Comparison of ENCODE assay signal across 12 cellular contexts in genomic region chr11:85725510-85726258, GRCh38. TPM values are rescaled to one million over a fixed set of nuclear protein-coding genes. Genes with fewer than 3 reads are reported as not detected.
DNase-seq lines count a peak whose midpoint lies in the region; ATAC-seq and TF ChIP-seq lines count a peak whose summit lies in the region.
"Had no signal": no experiment of that assay in that cellular context is flagged by ENCODE, and none has a peak within 500 bp of the region (broad histone marks: within the 10 kb centered on the region; RNA-seq: fewer than 3 reads in every experiment).

No MANE protein-coding gene starts in this region.

- H3K27ac Mint-ChIP-seq in endodermal cell = no peak overlapping the region

- H3K27ac ChIP-seq in endodermal cell (ENCODE audit: low read depth, low read length) (no peak overlapping the region), mesendoderm (ENCODE audit: low read depth, low read length) (no peak overlapping the region)
- H3K27ac ChIP-seq: upper lobe of left lung, VCaP had no signal

- in situ Hi-C loops in Caki2 (cut with HindIII; ENCODE audit: low pct_unique_long_range_greater_than_20kb, low sequenced_read_pairs) (no loop called here), GM13976 (cut with MboI; ENCODE audit: low sequenced_read_pairs, unreplicated experiment) (no loop called here)

- H4K5ac ChIP-seq in mesendoderm (ENCODE audit: low read length) = no peak overlapping the region

- H3K4me1 Mint-ChIP-seq in endodermal cell = peaks cover 6% of the 10 kb centered on the region

- H2BK5ac ChIP-seq in mesendoderm (ENCODE audit: low read length) = no peak overlapping the region

- H3K4ac ChIP-seq in mesendoderm (ENCODE audit: low read depth, low read length) = peak overlapping the region; percentile 79

- H3K4me1 ChIP-seq in endodermal cell (ENCODE audit: control insufficient read depth, insufficient read depth, low read length) (no peaks in the 10 kb centered on the region), mesendoderm (ENCODE audit: control insufficient read depth, low read depth, low read length) (no peaks in the 10 kb centered on the region)

- H3K4me2 ChIP-seq in mesendoderm (ENCODE audit: low read length) = no peak overlapping the region

- no peaks in the 10 kb centered on the region for H3K9me3 Mint-ChIP-seq in endodermal cell

- no peaks in the 10 kb centered on the region for H3K79me1 ChIP-seq in mesendoderm (ENCODE audit: low read length)

- no peak overlapping the region for H3K4me3 Mint-ChIP-seq in endodermal cell
- H3K4me3 Mint-ChIP-seq: nephron had no signal

- H3K36me3 ChIP-seq in endodermal cell (ENCODE audit: control insufficient read depth, insufficient read depth, low read length) = no peaks in the 10 kb centered on the region
- H3K36me3 ChIP-seq in mesendoderm (ENCODE audit: control insufficient read depth, insufficient read depth, low read length) = no peaks in the 10 kb centered on the region
- H3K36me3 ChIP-seq: upper lobe of left lung had no signal

- no peak overlapping the region for H3K56ac ChIP-seq in mesendoderm (ENCODE audit: low read length)

- no peak overlapping the region for H3K23ac ChIP-seq in mesendoderm (ENCODE audit: low read length)

- no peak overlapping the region for H4K8ac ChIP-seq in mesendoderm (ENCODE audit: low read depth, low read length)

- peak overlapping the region; percentile 74 for H2BK15ac ChIP-seq in mesendoderm (replicated peaks; ENCODE audit: low read depth)

- no peaks in the 10 kb centered on the region for H3K79me2 ChIP-seq in mesendoderm (ENCODE audit: control insufficient read depth, insufficient read depth, low read length)

- no peak for TF ChIP-seq CTCF in LNCaP clone FGC (IDR thresholded peaks at IDR 0.05; ENCODE audit: control insufficient read depth, extremely low read depth, insufficient read depth)
- TF ChIP-seq CTCF in endodermal cell (conservative IDR thresholded peaks at IDR 0.05) = peak; percentile 45
- no peak for TF ChIP-seq CTCF in GM13976 (IDR thresholded peaks at IDR 0.05; ENCODE audit: borderline replicate concordance, control extremely low read depth, extremely low read depth, insufficient read depth, missing control alignments)

- H3K4me3 ChIP-seq in LNCaP clone FGC (ENCODE audit: low read depth, low read length) (no peak overlapping the region), endodermal cell (ENCODE audit: low read length) (no peak overlapping the region), mesendoderm (ENCODE audit: low read length) (no peak overlapping the region)
- H3K4me3 ChIP-seq: upper lobe of left lung had no signal

- DNase-seq in Caki2 (ENCODE audit: low read depth) (peak; percentile 24), LNCaP clone FGC (ENCODE audit: low read depth) (peak; percentile 10), endodermal cell (no peak), mesendoderm (peak; percentile 84), GM13976 (ENCODE audit: low spot score) (no peak)
- no peak for DNase-seq in stimulated activated CD4-positive, alpha-beta T cell treated with anti-CD3 and anti-CD28 coated beads, Interleukin-12 subunit alpha, Interleukin-12 subunit beta, amount 100 ng/mL, for 4 hours
- DNase-seq: activated gamma-delta T cell, upper lobe of left lung had no signal

- no peak overlapping the region for H2AK5ac ChIP-seq in mesendoderm (ENCODE audit: low read length)

- H3K18ac ChIP-seq in mesendoderm (ENCODE audit: low read length) = peak overlapping the region; percentile 92

- H3K9me3 ChIP-seq in endodermal cell (ENCODE audit: control insufficient read depth, low read length) = no peaks in the 10 kb centered on the region
- H3K9me3 ChIP-seq: upper lobe of left lung had no signal

- H3K27me3 ChIP-seq in endodermal cell (ENCODE audit: control insufficient read depth, insufficient read depth, low read length, poor library complexity, severe bottlenecking) = no peaks in the 10 kb centered on the region
- no peaks in the 10 kb centered on the region for H3K27me3 ChIP-seq in mesendoderm (ENCODE audit: insufficient read depth, low read length, poor library complexity)
- H3K27me3 ChIP-seq: upper lobe of left lung had no signal

- no peaks in the 10 kb centered on the region for H3K27me3 Mint-ChIP-seq in endodermal cell (ENCODE audit: insufficient read depth)

- no peak overlapping the region for H3K9ac ChIP-seq in endodermal cell (ENCODE audit: extremely low read depth, low read length, poor library complexity, severe bottlenecking)
- no peak overlapping the region for H3K9ac ChIP-seq in mesendoderm (ENCODE audit: low read length)

- ATAC-seq in GM18858 (IDR thresholded peaks at IDR 0.05; ENCODE audit: unreplicated experiment) (no peak), HG03280 (IDR thresholded peaks at IDR 0.05; ENCODE audit: unreplicated experiment) (no peak)

- no peaks in the 10 kb centered on the region for H3K36me3 Mint-ChIP-seq in endodermal cell (ENCODE audit: low read depth)

- H2BK120ac ChIP-seq in mesendoderm (ENCODE audit: low read depth, low read length) = peak overlapping the region; percentile 85

- 85 to 93% methylated on average over 2 to 3 of the region's 3 CpGs for WGBS in endodermal cell (ENCODE audit: insufficient coverage in 1 of 2, insufficient read length in 1 of 2), 2 experiments
- no CpG with 5 or more reads among the region's 3 CpGs for WGBS in mesendoderm (ENCODE audit: extremely low coverage, insufficient coverage, low lambda C conversion rate)

RNA-seq across cellular contexts. Expression of gene CCDC89, which starts 39.7 kb away (rescaled TPM):
- total RNA-seq in Caki2 (2014; rRNA removed; shearing (Covaris generic); ENCODE audit: low replicate concordance) = 0.30 TPM in 1 of 2 replicates, not detected in the other
- total RNA-seq in endodermal cell = not detected
- polyA plus RNA-seq in endodermal cell (2013, experiment 1 of 2) = not detected
- polyA plus RNA-seq in endodermal cell (2013, experiment 2 of 2) = 0.21 TPM
- not detected for polyA plus RNA-seq in mesendoderm (2013, experiment 1 of 2)
- not detected for polyA plus RNA-seq in mesendoderm (2013, experiment 2 of 2)

Comparison
In these comparisons a context has a peak if more than half of its experiments do, and no peak if none do; other contexts are left out.
1. DNase-seq: peak in Caki2 (single experiment), LNCaP clone FGC (single experiment) and mesendoderm (single experiment); none in endodermal cell (single experiment), stimulated activated CD4-positive, alpha-beta T cell treated with anti-CD3 and anti-CD28 coated beads, Interleukin-12 subunit alpha, Interleukin-12 subunit beta, amount 100 ng/mL, for 4 hours (single experiment) and GM13976 (single experiment).